In genomic region chr10:19817251-19818046, GRCh38 we compare ENCODE assay signal across 8 cellular contexts. TPM values are rescaled to one million over a fixed set of nuclear protein-coding genes. Genes with fewer than 3 reads are reported as not detected.
DNase-seq lines count a peak whose midpoint lies in the region; ATAC-seq and TF ChIP-seq lines count a peak whose summit lies in the region.

No MANE protein-coding gene starts in this region.

- no peaks in the 10 kb centered on the region for H3K9me3 Mint-ChIP-seq in activated naive CD8-positive, alpha-beta T cell treated with anti-CD3 and anti-CD28 coated beads, Interleukin-2, amount 50 U/mL, for 24 hours

- peaks cover 42% of the 10 kb centered on the region for H3K27me3 Mint-ChIP-seq in activated naive CD8-positive, alpha-beta T cell treated with anti-CD3 and anti-CD28 coated beads, Interleukin-2, amount 50 U/mL, for 24 hours

- in situ Hi-C loops in gastrocnemius medialis (cut with MboI; ENCODE audit: low sequenced_read_pairs in 4 of 4) = loop anchor here in 2 of 4 donors (10.0 to 25.0 kb wide), 2 partner anchors 947 to 1155 kb away; partner anchors contain the start of genes ARL5B (in 1 of the 2) and NSUN6 (in 1 of the 2)

- TF ChIP-seq POLR2A in gastrocnemius medialis (IDR thresholded peaks at IDR 0.05) = no peak

- H3K4me1 Mint-ChIP-seq in activated naive CD8-positive, alpha-beta T cell treated with anti-CD3 and anti-CD28 coated beads, Interleukin-2, amount 50 U/mL, for 24 hours = peaks cover 7% of the 10 kb centered on the region

- TF ChIP-seq CTCF in HFF-Myc (IDR thresholded peaks at IDR 0.05; ENCODE audit: low read depth, low read length, missing control alignments) (no peak), gastrocnemius medialis (IDR thresholded peaks at IDR 0.05 in 4 of 5, conservative IDR thresholded peaks at IDR 0.05 in 1 of 5) (no peak)

- intact Hi-C loops in gastrocnemius medialis (cut with DNase I; ENCODE audit: low total_unique reads) = loop anchor here (2.0 to 10.0 kb wide), 4 partner anchors 115 to 950 kb away; no protein-coding TSS in a partner anchor

- ATAC-seq in activated naive CD8-positive, alpha-beta T cell treated with anti-CD3 and anti-CD28 coated beads, Interleukin-2, amount 50 U/mL, for 24 hours = no peak
- peak; percentile 20 to 25 for ATAC-seq in gastrocnemius medialis
- ATAC-seq in HG02970 (IDR thresholded peaks at IDR 0.05; ENCODE audit: low FRiP score, unreplicated experiment) = no peak
- ATAC-seq in HG03460 (IDR thresholded peaks at IDR 0.05; ENCODE audit: unreplicated experiment) = no peak

- H3K9ac ChIP-seq in iPS-18a (ENCODE audit: low read length) = peak overlapping the region; percentile 89

- H3K27me3 ChIP-seq in iPS-18a (ENCODE audit: control insufficient read depth, insufficient read depth, low read length) = no peaks in the 10 kb centered on the region
- H3K27me3 ChIP-seq in gastrocnemius medialis = peaks cover 0 to 10% (median 3%) of the 10 kb centered on the region in 3 donors

- H3K36me3 ChIP-seq in iPS-18a (ENCODE audit: control insufficient read depth, low read depth, low read length) (peaks cover 4% of the 10 kb centered on the region), gastrocnemius medialis (no peaks in the 10 kb centered on the region)

- H3K4me3 Mint-ChIP-seq in activated naive CD8-positive, alpha-beta T cell treated with anti-CD3 and anti-CD28 coated beads, Interleukin-2, amount 50 U/mL, for 24 hours = peak overlapping the region; percentile 48

- H3K36me3 Mint-ChIP-seq in activated naive CD8-positive, alpha-beta T cell treated with anti-CD3 and anti-CD28 coated beads, Interleukin-2, amount 50 U/mL, for 24 hours (ENCODE audit: low read depth) = no peaks in the 10 kb centered on the region

- no peaks in the 10 kb centered on the region for H3K9me3 ChIP-seq in iPS-18a (ENCODE audit: control insufficient read depth, low read depth, low read length)
- no peaks in the 10 kb centered on the region for H3K9me3 ChIP-seq in gastrocnemius medialis

- H3K4me3 ChIP-seq in HFF-Myc (replicated peaks; ENCODE audit: low read depth, low read length) (peak overlapping the region; percentile 36), iPS-18a (ENCODE audit: low read length) (peak overlapping the region; percentile 97), gastrocnemius medialis (peak overlapping the region; percentile 59 to 76 (median 76))

- DNase-seq in Ammon's horn (ENCODE audit: low spot score) (peak; percentile 57), HFF-Myc (ENCODE audit: extremely low read depth, low read depth) (no peak), gastrocnemius medialis (peak in 1 of 2 donors; percentile 16), RKO (ENCODE audit: low spot score) (no peak)
- DNase-seq in activated naive CD8-positive, alpha-beta T cell treated with anti-CD3 and anti-CD28 coated beads, Interleukin-2, amount 50 U/mL, for 24 hours = peak; percentile 1

- H3K27ac ChIP-seq in iPS-18a (ENCODE audit: low read length) (peak overlapping the region; percentile 49), gastrocnemius medialis (peak overlapping the region; percentile 75 to 82 (median 76))

- H3K4me1 ChIP-seq in iPS-18a (ENCODE audit: control insufficient read depth, low read depth, low read length) (peaks cover 24% of the 10 kb centered on the region), gastrocnemius medialis (peaks cover 0 to 10% of the 10 kb centered on the region in 2 donors)

- no peak overlapping the region for H3K27ac Mint-ChIP-seq in activated naive CD8-positive, alpha-beta T cell treated with anti-CD3 and anti-CD28 coated beads, Interleukin-2, amount 50 U/mL, for 24 hours

RNA-seq across cellular contexts. Expression of gene PLXDC2, which starts 1.2 kb away (rescaled TPM):
- total RNA-seq in gastrocnemius medialis = 10 to 100 TPM; 13.9 to 19.6 (median 15.0) TPM

Comparison
In these comparisons a context has a peak if more than half of its experiments do, and no peak if none do; other contexts are left out.
1. DNase-seq: peak in Ammon's horn (single experiment) and activated naive CD8-positive, alpha-beta T cell treated with anti-CD3 and anti-CD28 coated beads, Interleukin-2, amount 50 U/mL, for 24 hours (single experiment); none in HFF-Myc (single experiment) and RKO (single experiment).
2. H3K4me3 ChIP-seq: peak in every context shown above with its lines; median percentile 97 in iPS-18a; 76 in gastrocnemius medialis; 36 in HFF-Myc.
3. ATAC-seq: peak in gastrocnemius medialis (2 of 2); none in activated naive CD8-positive, alpha-beta T cell treated with anti-CD3 and anti-CD28 coated beads, Interleukin-2, amount 50 U/mL, for 24 hours (single experiment), HG02970 (single experiment) and HG03460 (single experiment).